In the genomic region with DNA sequence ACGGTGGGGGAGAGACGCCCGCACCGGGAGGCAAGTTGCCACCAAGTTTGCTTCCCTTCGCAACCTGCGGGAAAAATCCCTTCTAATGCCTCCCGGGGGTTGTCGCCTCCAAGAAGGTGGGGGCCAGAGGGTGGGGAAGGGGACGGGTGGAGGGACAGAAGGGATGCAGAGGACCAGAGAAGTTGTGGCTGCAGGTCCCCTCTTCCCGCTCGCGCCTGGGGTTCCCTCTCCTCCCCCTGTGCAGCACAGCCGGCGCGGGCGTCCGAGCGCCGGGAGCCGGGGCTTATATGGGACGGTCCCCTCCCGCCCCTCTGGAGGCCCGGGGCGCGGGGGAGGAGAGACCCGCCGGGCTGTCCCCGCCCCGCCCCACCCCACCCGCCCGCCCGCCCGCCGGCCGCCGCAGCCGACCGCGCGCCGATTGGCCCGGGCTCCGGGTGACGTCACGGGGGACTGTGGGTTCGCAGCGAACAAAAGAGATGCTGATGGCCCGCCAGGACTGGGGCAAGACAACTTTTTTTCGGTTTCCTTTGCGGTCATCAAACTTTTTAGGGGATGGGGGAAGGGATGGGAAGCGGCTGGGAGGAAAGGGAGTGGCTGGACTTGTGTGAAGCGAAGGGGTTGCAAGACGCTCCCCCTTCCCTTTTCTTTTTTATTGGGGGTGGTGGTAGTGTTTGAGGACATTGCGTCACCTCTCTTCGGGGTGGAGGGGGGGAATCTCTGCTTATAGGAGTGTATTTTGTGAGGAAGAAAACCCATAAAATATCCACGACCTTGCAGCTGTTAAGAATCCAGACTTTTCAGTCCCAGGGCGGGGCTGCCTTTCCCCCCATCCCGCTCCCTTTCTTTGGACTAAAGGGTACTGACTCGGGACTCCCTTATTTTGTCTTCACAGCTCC, we compare ENCODE assay signal across 1 cellular context.
TF ChIP-seq lines count a peak whose summit lies in the region.

A gene (minus strand): TSS at position 260 of the 896 bp plus-strand sequence. CDS start 266 bp downstream, outside the sequence.

TF ChIP-seq in HepG2, 621 proteins besides CTCF, POLR2A, EP300 and RAD21 (continued from another document and continues in another):
- TF ChIP-seq, protein P1, sequence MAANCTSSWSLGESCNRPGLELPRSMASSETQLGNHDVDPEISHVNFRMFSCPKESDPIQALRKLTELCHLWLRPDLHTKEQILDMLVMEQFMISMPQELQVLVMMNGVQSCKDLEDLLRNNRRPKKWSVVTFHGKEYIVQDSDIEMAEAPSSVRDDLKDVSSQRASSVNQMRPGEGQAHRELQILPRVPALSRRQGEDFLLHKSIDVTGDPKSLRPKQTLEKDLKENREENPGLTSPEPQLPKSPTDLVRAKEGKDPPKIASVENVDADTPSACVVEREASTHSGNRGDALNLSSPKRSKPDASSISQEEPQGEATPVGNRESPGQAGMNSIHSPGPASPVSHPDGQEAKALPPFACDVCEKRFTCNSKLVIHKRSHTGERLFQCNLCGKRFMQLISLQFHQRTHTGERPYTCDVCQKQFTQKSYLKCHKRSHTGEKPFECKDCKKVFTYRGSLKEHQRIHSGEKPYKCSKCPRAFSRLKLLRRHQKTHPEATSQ (CRISPR knock-in tag; IDR thresholded peaks at IDR 0.05; ENCODE audit: borderline replicate concordance): peak; percentile 89; the same call in 1 of the 2 replicates
- TF ChIP-seq ZNF550 (CRISPR knock-in tag; IDR thresholded peaks at IDR 0.05; ENCODE audit: borderline replicate concordance) (0 out of 2 replicates have a peak, but pooled peaks have one; percentile 87), ZNF143 (CRISPR knock-in tag; IDR thresholded peaks at IDR 0.05) (no peak), TARDBP (CRISPR knock-in tag; IDR thresholded peaks at IDR 0.05) (no peak), ZNF891 (CRISPR knock-in tag; IDR thresholded peaks at IDR 0.05) (peak; percentile 96; the same call in 1 of the 2 replicates), ESRRA (CRISPR knock-in tag; IDR thresholded peaks at IDR 0.05; ENCODE audit: low read depth) (no peak), NFKBIZ (CRISPR knock-in tag; IDR thresholded peaks at IDR 0.05) (peak; percentile 84), FIP1L1 (IDR thresholded peaks at IDR 0.05; ENCODE audit: borderline replicate concordance, insufficient read depth, low read depth, low read length) (peak; percentile 5; the same call in 1 of the 2 replicates), GATAD1 (CRISPR knock-in tag; IDR thresholded peaks at IDR 0.05) (peak; percentile 74), HNRNPL (IDR thresholded peaks at IDR 0.05; ENCODE audit: low read depth, low read length) (no peak; the same call in 1 of the 2 replicates), ELF1 (CRISPR knock-in tag; IDR thresholded peaks at IDR 0.05) (no peak), NCOR1 (IDR thresholded peaks at IDR 0.05; ENCODE audit: borderline replicate concordance, low read length) (peak; percentile 16; the same call in 1 of the 2 replicates), ZNF263 (CRISPR knock-in tag; IDR thresholded peaks at IDR 0.05) (peak; percentile 13; the same call in 1 of the 2 replicates), ZNF12 (CRISPR knock-in tag; IDR thresholded peaks at IDR 0.05) (peak; percentile 83), ZNF235 (CRISPR knock-in tag; IDR thresholded peaks at IDR 0.05; ENCODE audit: borderline replicate concordance) (no peak), ZNF343 (CRISPR knock-in tag; IDR thresholded peaks at IDR 0.05) (0 out of 2 replicates have a peak, but pooled peaks have one; percentile 34), RBFOX2 (IDR thresholded peaks at IDR 0.05; ENCODE audit: low read depth, low read length) (peak; percentile 88), RORA (CRISPR knock-in tag; IDR thresholded peaks at IDR 0.05) (no peak), ZNF382 (CRISPR knock-in tag; IDR thresholded peaks at IDR 0.05; ENCODE audit: borderline replicate concordance) (no peak), ZSCAN22 (CRISPR knock-in tag; IDR thresholded peaks at IDR 0.05) (no peak), ZNF496 (CRISPR knock-in tag; IDR thresholded peaks at IDR 0.05; ENCODE audit: insufficient replicate concordance) (peak; percentile 21), RARG (CRISPR knock-in tag; IDR thresholded peaks at IDR 0.05; ENCODE audit: low read depth) (no peak), ZNF607 (CRISPR knock-in tag; IDR thresholded peaks at IDR 0.05; ENCODE audit: borderline replicate concordance) (no peak), MEF2D (CRISPR knock-in tag; IDR thresholded peaks at IDR 0.05) (no peak; the same call in 1 of the 2 replicates), ZNF225 (CRISPR knock-in tag; IDR thresholded peaks at IDR 0.05) (peak; percentile 98)
- TF ChIP-seq, protein P2, sequence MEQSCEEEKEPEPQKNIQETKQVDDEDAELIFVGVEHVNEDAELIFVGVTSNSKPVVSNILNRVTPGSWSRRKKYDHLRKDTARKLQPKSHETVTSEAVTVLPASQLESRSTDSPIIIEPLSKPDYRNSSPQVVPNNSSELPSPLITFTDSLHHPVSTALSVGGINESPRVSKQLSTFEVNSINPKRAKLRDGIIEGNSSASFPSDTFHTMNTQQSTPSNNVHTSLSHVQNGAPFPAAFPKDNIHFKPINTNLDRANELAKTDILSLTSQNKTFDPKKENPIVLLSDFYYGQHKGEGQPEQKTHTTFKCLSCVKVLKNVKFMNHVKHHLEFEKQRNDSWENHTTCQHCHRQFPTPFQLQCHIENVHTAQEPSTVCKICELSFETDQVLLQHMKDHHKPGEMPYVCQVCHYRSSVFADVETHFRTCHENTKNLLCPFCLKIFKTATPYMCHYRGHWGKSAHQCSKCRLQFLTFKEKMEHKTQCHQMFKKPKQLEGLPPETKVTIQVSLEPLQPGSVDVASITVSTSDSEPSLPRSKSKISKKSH (CRISPR knock-in tag; IDR thresholded peaks at IDR 0.05; ENCODE audit: borderline replicate concordance): peak; percentile 82
- TF ChIP-seq, protein P3, sequence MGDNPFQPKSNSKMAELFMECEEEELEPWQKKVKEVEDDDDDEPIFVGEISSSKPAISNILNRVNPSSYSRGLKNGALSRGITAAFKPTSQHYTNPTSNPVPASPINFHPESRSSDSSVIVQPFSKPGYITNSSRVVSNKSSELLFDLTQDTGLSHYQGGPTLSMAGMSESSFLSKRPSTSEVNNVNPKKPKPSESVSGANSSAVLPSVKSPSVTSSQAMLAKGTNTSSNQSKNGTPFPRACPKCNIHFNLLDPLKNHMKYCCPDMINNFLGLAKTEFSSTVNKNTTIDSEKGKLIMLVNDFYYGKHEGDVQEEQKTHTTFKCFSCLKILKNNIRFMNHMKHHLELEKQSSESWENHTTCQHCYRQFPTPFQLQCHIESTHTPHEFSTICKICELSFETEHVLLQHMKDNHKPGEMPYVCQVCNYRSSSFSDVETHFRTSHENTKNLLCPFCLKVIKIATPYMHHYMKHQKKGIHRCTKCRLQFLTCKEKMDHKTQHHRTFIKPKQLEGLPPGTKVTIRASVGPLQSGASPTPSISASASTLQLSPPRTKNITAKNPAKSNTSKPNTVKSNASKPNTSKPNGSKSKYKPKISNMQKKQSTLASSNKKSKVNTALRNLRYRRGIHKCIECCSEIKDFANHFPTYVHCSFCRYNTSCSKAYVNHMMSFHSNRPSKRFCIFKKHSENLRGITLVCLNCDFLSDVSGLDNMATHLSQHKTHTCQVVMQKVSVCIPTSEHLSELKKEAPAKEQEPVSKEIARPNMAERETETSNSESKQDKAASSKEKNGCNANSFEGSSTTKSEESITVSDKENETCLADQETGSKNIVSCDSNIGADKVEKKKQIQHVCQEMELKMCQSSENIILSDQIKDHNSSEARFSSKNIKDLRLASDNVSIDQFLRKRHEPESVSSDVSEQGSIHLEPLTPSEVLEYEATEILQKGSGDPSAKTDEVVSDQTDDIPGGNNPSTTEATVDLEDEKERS (CRISPR knock-in tag; IDR thresholded peaks at IDR 0.05): no peak; the same call in 1 of the 2 replicates
- TF ChIP-seq, protein P4, sequence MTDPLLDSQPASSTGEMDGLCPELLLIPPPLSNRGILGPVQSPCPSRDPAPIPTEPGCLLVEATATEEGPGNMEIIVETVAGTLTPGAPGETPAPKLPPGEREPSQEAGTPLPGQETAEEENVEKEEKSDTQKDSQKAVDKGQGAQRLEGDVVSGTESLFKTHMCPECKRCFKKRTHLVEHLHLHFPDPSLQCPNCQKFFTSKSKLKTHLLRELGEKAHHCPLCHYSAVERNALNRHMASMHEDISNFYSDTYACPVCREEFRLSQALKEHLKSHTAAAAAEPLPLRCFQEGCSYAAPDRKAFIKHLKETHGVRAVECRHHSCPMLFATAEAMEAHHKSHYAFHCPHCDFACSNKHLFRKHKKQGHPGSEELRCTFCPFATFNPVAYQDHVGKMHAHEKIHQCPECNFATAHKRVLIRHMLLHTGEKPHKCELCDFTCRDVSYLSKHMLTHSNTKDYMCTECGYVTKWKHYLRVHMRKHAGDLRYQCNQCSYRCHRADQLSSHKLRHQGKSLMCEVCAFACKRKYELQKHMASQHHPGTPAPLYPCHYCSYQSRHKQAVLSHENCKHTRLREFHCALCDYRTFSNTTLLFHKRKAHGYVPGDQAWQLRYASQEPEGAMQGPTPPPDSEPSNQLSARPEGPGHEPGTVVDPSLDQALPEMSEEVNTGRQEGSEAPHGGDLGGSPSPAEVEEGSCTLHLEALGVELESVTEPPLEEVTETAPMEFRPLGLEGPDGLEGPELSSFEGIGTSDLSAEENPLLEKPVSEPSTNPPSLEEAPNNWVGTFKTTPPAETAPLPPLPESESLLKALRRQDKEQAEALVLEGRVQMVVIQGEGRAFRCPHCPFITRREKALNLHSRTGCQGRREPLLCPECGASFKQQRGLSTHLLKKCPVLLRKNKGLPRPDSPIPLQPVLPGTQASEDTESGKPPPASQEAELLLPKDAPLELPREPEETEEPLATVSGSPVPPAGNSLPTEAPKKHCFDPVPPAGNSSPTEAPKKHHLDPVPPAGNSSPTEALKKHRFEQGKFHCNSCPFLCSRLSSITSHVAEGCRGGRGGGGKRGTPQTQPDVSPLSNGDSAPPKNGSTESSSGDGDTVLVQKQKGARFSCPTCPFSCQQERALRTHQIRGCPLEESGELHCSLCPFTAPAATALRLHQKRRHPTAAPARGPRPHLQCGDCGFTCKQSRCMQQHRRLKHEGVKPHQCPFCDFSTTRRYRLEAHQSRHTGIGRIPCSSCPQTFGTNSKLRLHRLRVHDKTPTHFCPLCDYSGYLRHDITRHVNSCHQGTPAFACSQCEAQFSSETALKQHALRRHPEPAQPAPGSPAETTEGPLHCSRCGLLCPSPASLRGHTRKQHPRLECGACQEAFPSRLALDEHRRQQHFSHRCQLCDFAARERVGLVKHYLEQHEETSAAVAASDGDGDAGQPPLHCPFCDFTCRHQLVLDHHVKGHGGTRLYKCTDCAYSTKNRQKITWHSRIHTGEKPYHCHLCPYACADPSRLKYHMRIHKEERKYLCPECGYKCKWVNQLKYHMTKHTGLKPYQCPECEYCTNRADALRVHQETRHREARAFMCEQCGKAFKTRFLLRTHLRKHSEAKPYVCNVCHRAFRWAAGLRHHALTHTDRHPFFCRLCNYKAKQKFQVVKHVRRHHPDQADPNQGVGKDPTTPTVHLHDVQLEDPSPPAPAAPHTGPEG (CRISPR knock-in tag; IDR thresholded peaks at IDR 0.05): peak; percentile 86
- TF ChIP-seq, protein P5, sequence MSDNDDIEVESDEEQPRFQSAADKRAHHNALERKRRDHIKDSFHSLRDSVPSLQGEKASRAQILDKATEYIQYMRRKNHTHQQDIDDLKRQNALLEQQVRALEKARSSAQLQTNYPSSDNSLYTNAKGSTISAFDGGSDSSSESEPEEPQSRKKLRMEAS (IDR thresholded peaks at IDR 0.05): peak; percentile 60; the same call in 1 of the 2 replicates
- TF ChIP-seq, protein P6, sequence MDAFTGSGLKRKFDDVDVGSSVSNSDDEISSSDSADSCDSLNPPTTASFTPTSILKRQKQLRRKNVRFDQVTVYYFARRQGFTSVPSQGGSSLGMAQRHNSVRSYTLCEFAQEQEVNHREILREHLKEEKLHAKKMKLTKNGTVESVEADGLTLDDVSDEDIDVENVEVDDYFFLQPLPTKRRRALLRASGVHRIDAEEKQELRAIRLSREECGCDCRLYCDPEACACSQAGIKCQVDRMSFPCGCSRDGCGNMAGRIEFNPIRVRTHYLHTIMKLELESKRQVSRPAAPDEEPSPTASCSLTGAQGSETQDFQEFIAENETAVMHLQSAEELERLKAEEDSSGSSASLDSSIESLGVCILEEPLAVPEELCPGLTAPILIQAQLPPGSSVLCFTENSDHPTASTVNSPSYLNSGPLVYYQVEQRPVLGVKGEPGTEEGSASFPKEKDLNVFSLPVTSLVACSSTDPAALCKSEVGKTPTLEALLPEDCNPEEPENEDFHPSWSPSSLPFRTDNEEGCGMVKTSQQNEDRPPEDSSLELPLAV (CRISPR knock-in tag; conservative IDR thresholded peaks at IDR 0.05; ENCODE audit: low read depth): 0 out of 2 replicates have a peak, but pooled peaks have one; percentile 55
- TF ChIP-seq, protein P7, sequence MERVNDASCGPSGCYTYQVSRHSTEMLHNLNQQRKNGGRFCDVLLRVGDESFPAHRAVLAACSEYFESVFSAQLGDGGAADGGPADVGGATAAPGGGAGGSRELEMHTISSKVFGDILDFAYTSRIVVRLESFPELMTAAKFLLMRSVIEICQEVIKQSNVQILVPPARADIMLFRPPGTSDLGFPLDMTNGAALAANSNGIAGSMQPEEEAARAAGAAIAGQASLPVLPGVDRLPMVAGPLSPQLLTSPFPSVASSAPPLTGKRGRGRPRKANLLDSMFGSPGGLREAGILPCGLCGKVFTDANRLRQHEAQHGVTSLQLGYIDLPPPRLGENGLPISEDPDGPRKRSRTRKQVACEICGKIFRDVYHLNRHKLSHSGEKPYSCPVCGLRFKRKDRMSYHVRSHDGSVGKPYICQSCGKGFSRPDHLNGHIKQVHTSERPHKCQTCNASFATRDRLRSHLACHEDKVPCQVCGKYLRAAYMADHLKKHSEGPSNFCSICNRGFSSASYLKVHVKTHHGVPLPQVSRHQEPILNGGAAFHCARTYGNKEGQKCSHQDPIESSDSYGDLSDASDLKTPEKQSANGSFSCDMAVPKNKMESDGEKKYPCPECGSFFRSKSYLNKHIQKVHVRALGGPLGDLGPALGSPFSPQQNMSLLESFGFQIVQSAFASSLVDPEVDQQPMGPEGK (CRISPR knock-in tag; IDR thresholded peaks at IDR 0.05): peak; percentile 90
- TF ChIP-seq, protein P8, sequence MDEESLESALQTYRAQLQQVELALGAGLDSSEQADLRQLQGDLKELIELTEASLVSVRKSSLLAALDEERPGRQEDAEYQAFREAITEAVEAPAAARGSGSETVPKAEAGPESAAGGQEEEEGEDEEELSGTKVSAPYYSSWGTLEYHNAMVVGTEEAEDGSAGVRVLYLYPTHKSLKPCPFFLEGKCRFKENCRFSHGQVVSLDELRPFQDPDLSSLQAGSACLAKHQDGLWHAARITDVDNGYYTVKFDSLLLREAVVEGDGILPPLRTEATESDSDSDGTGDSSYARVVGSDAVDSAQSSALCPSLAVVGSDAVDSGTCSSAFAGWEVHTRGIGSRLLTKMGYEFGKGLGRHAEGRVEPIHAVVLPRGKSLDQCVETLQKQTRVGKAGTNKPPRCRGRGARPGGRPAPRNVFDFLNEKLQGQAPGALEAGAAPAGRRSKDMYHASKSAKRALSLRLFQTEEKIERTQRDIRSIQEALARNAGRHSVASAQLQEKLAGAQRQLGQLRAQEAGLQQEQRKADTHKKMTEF (CRISPR knock-in tag; IDR thresholded peaks at IDR 0.05): peak; percentile 84; the same call in 1 of the 2 replicates
- TF ChIP-seq, protein P9, sequence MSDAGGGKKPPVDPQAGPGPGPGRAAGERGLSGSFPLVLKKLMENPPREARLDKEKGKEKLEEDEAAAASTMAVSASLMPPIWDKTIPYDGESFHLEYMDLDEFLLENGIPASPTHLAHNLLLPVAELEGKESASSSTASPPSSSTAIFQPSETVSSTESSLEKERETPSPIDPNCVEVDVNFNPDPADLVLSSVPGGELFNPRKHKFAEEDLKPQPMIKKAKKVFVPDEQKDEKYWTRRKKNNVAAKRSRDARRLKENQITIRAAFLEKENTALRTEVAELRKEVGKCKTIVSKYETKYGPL (CRISPR knock-in tag; IDR thresholded peaks at IDR 0.05): 0 out of 2 replicates have a peak, but pooled peaks have one; percentile 29
